In genomic region chr4:5040839-5041238, GRCh38 we compare ENCODE assay signal across 30 cellular contexts. TPM values are rescaled to one million over a fixed set of nuclear protein-coding genes. Genes with fewer than 3 reads are reported as not detected.
"Had no signal": no experiment of that assay in that cellular context is flagged by ENCODE, and none has a peak within 500 bp of the region (broad histone marks: within the 10 kb centered on the region; RNA-seq: fewer than 3 reads in every experiment).

No MANE protein-coding gene starts in this region.

- H3K4me1 ChIP-seq: parathyroid adenoma, right lobe of liver, uterus had no signal

- H3K9ac ChIP-seq: parathyroid adenoma had no signal

- H3K27ac ChIP-seq: dorsolateral prefrontal cortex, epithelial cell of prostate, esophagus muscularis mucosa, foreskin keratinocyte, gastroesophageal sphincter, heart left ventricle, left lung, neutrophil, parathyroid adenoma, right lobe of liver, suprapubic skin, transverse colon, upper lobe of right lung, uterus had no signal

- H3K79me2 ChIP-seq: parathyroid adenoma had no signal

- H2AFZ ChIP-seq: parathyroid adenoma had no signal

- H3K9me3 ChIP-seq: gastroesophageal sphincter, left lung, neutrophil, right lobe of liver, suprapubic skin, transverse colon, upper lobe of right lung, uterus had no signal

- H3K36me3 ChIP-seq: esophagus muscularis mucosa, gastroesophageal sphincter, heart left ventricle, left lung, neutrophil, right lobe of liver, suprapubic skin, transverse colon, upper lobe of right lung, uterus had no signal

- H3K9me3 Mint-ChIP-seq: naive thymus-derived CD8-positive, alpha-beta T cell had no signal

- ATAC-seq: foreskin keratinocyte; gastroesophageal sphincter; heart left ventricle; left cardiac atrium; left lung; naive thymus-derived CD8-positive, alpha-beta T cell; right lobe of liver; stimulated activated naive CD8-positive, alpha-beta T cell treated with anti-CD3 and anti-CD28 coated beads, Interleukin-15, amount 100 ng/mL, for 72 hours; upper lobe of right lung had no signal

- H3K27me3 ChIP-seq: foreskin keratinocyte, neutrophil, right lobe of liver, transverse colon, upper lobe of right lung, uterus had no signal

- DNase-seq: dorsolateral prefrontal cortex; effector CD8-positive, alpha-beta T cell; endodermal cell; foreskin keratinocyte; heart left ventricle; hippocampal formation; left cardiac atrium; left lung; mesenchymal stem cell; naive thymus-derived CD8-positive, alpha-beta T cell; right lobe of liver; small intestine; stimulated activated CD4-positive, alpha-beta T cell treated with anti-CD3 and anti-CD28 coated beads, Interleukin-12 subunit alpha, Interleukin-12 subunit beta, amount 100 ng/mL, for 4 hours; stimulated activated CD4-positive, alpha-beta T cell treated with anti-CD3 and anti-CD28 coated beads, Interleukin-1b, Interleukin-23, amount 100 ng/mL, for 48 hours; stimulated activated CD4-positive, alpha-beta T cell treated with anti-CD3 and anti-CD28 coated beads, Interleukin-4, amount 100 ng/mL, for 1 hour; stimulated activated CD8-positive, alpha-beta memory T cell treated with anti-CD3 and anti-CD28 coated beads, Interleukin-4, amount 100 ng/mL, for 48 hours; stimulated activated naive CD4-positive, alpha-beta T cell; stimulated activated naive CD8-positive, alpha-beta T cell treated with anti-CD3 and anti-CD28 coated beads, Interleukin-15, amount 100 ng/mL, for 72 hours; transverse colon; upper lobe of right lung; uterus had no signal

- H3K27ac Mint-ChIP-seq: endodermal cell; naive thymus-derived CD8-positive, alpha-beta T cell; progenitor cell of endocrine pancreas; stimulated activated naive CD8-positive, alpha-beta T cell treated with anti-CD3 and anti-CD28 coated beads, Interleukin-15, amount 100 ng/mL, for 72 hours had no signal

- H3K4me3 ChIP-seq: dorsolateral prefrontal cortex, esophagus muscularis mucosa, gastroesophageal sphincter, heart left ventricle, left lung, right lobe of liver, suprapubic skin, transverse colon, upper lobe of right lung, uterus had no signal

- H3K36me3 Mint-ChIP-seq: naive thymus-derived CD8-positive, alpha-beta T cell had no signal

- H3K4me3 Mint-ChIP-seq: endodermal cell; naive thymus-derived CD8-positive, alpha-beta T cell; stimulated activated naive CD8-positive, alpha-beta T cell treated with anti-CD3 and anti-CD28 coated beads, Interleukin-15, amount 100 ng/mL, for 72 hours had no signal

RNA-seq across cellular contexts. Expression of gene STK32B, which starts 10.4 kb away (rescaled TPM):
- total RNA-seq: naive thymus-derived CD8-positive, alpha-beta T cell had no signal
- polyA plus RNA-seq: naive thymus-derived CD8-positive, alpha-beta T cell had no signal

RNA-seq across cellular contexts. Expression of gene CYTL1, which starts 21.6 kb away (rescaled TPM):
- total RNA-seq: myocyte; naive thymus-derived CD8-positive, alpha-beta T cell had no signal
- polyA plus RNA-seq: heart left ventricle; naive thymus-derived CD8-positive, alpha-beta T cell; neural cell had no signal
